In genomic region chr4:129218897-129219296, GRCh38 we compare ENCODE assay signal across 19 cellular contexts.
DNase-seq lines count a peak whose midpoint lies in the region; TF ChIP-seq lines count a peak whose summit lies in the region.
"Had no signal": no experiment of that assay in that cellular context is flagged by ENCODE, and none has a peak within 500 bp of the region (broad histone marks: within the 10 kb centered on the region; RNA-seq: fewer than 3 reads in every experiment).

No MANE protein-coding gene starts in this region.

- TF ChIP-seq CTCF in fibroblast of the aortic adventitia (IDR thresholded peaks at IDR 0.05; ENCODE audit: insufficient read depth, low read length) (no peak), smooth muscle cell (IDR thresholded peaks at IDR 0.05; ENCODE audit: borderline replicate concordance, insufficient read depth, poor library complexity, severe bottlenecking) (no peak), GM10248 (IDR thresholded peaks at IDR 0.05; ENCODE audit: control extremely low read depth, extremely low read depth, low read depth, missing control alignments) (no peak)

- 31% methylated on average over 1 of the region's 1 CpG for WGBS in smooth muscle cell (ENCODE audit: low lambda C conversion rate)

- no peaks in the 10 kb centered on the region for H3K9me3 ChIP-seq in Karpas-422 (ENCODE audit: low read length)
- no peaks in the 10 kb centered on the region for H3K9me3 ChIP-seq in smooth muscle cell (replicated peaks; ENCODE audit: low read depth)
- H3K9me3 ChIP-seq: gastroesophageal sphincter had no signal

- H3K27me3 ChIP-seq in Karpas-422 (ENCODE audit: low read length) (no peaks in the 10 kb centered on the region), smooth muscle cell (ENCODE audit: low read depth) (peaks cover 20% of the 10 kb centered on the region)
- H3K27me3 ChIP-seq: gastroesophageal sphincter had no signal

- peak overlapping the region; percentile 1 for H3K4me2 ChIP-seq in Karpas-422 (ENCODE audit: low read depth, low read length, poor library complexity, severe bottlenecking)
- H3K4me2 ChIP-seq in smooth muscle cell: peak overlapping the region; percentile 22

- H3K4me3 ChIP-seq in Karpas-422 (ENCODE audit: low read length) (no peak overlapping the region), fibroblast of the aortic adventitia (ENCODE audit: low read depth, low read length) (no peak overlapping the region), smooth muscle cell (no peak overlapping the region)
- H3K4me3 ChIP-seq: gastroesophageal sphincter had no signal

- H4K20me1 ChIP-seq in Karpas-422 (ENCODE audit: insufficient read depth, low read depth, low read length): no peaks in the 10 kb centered on the region
- H4K20me1 ChIP-seq in smooth muscle cell (ENCODE audit: low read depth): no peaks in the 10 kb centered on the region

- no peaks in the 10 kb centered on the region for H3K9me2 ChIP-seq in Karpas-422 (replicated peaks; ENCODE audit: insufficient read depth, low read length)

- POLR2A ChIA-PET in GM10248 (lab: Yijun Ruan, JAX): no interaction called here

- no peak overlapping the region for H3K27ac ChIP-seq in Karpas-422 (ENCODE audit: low read length)
- H3K27ac ChIP-seq in smooth muscle cell (ENCODE audit: low read depth): no peak overlapping the region
- H3K27ac ChIP-seq: gastroesophageal sphincter had no signal

- H3K36me3 ChIP-seq in Karpas-422 (ENCODE audit: insufficient read depth, low read length) (no peaks in the 10 kb centered on the region), smooth muscle cell (ENCODE audit: low read depth) (no peaks in the 10 kb centered on the region)
- H3K36me3 ChIP-seq: gastroesophageal sphincter had no signal

- H3K79me2 ChIP-seq in Karpas-422 (ENCODE audit: low read length): no peaks in the 10 kb centered on the region
- H3K79me2 ChIP-seq in smooth muscle cell (ENCODE audit: low read depth): no peaks in the 10 kb centered on the region

- H3F3A ChIP-seq in smooth muscle cell (ENCODE audit: low read depth): no peaks in the 10 kb centered on the region

- H3K4me1 ChIP-seq in Karpas-422 (ENCODE audit: low read length) (peaks cover 30% of the 10 kb centered on the region), smooth muscle cell (ENCODE audit: low read depth) (peaks cover 6% of the 10 kb centered on the region)
- H3K4me1 ChIP-seq: gastroesophageal sphincter had no signal

- H3K9ac ChIP-seq in Karpas-422 (ENCODE audit: low read length): no peak overlapping the region
- H3K9ac ChIP-seq in smooth muscle cell (ENCODE audit: low read depth): no peak overlapping the region

- CTCF ChIA-PET in GM10248 (lab: Yijun Ruan, JAX): no interaction called here

- H2AFZ ChIP-seq in Karpas-422 (ENCODE audit: low read length): no peak overlapping the region
- no peak overlapping the region for H2AFZ ChIP-seq in smooth muscle cell (ENCODE audit: low read depth)

- no peak for DNase-seq in Karpas-422
- peak; percentile 56 for DNase-seq in astrocyte of the hippocampus (ENCODE audit: low read depth, low spot score)
- peak; percentile 35 for DNase-seq in fibroblast of the aortic adventitia (ENCODE audit: low read depth)
- no peak for DNase-seq in smooth muscle cell (lab: John Stamatoyannopoulos, UW; ENCODE audit: unreplicated experiment)
- no peak for DNase-seq in GM10248 (ENCODE audit: extremely low spot score)
- DNase-seq in NCI-H2107 (lab: John Stamatoyannopoulos, UW): no peak
- no peak for DNase-seq in NCI-H1105 (lab: John Stamatoyannopoulos, UW)
- DNase-seq: activated CD4-positive, alpha-beta T cell treated with anti-CD3 and anti-CD28 coated beads, Interleukin-2, amount 50 U/mL, for 4 hours; activated CD8-positive, alpha-beta memory T cell treated with anti-CD3 and anti-CD28 coated beads, Interleukin-2, amount 50 U/mL, for 48 hours; activated naive CD8-positive, alpha-beta T cell treated with anti-CD3 and anti-CD28 coated beads, Interleukin-2, amount 10 ng/mL, durations not matched to agents 7 days and 5 days; CD4-positive, alpha-beta T cell; GF-D8; HFFc6; islet precursor cell; Kasumi-1; NCI-H446 treated with DMSO at 0.1 percent for 48 hours; stimulated activated naive B cell treated with anti-CD40 and anti-IgM and Interleukin-4, amounts not matched to agents 10 μg/mL and 1 μg/mL and 100 μg/mL, for 72 hours; T-helper 2 cell had no signal

Comparison
In these comparisons a context has a peak if more than half of its experiments do, and no peak if none do; other contexts are left out.
1. DNase-seq: peak in astrocyte of the hippocampus (single experiment) and fibroblast of the aortic adventitia (single experiment); none in Karpas-422 (single experiment), smooth muscle cell (single experiment), GM10248 (single experiment), NCI-H2107 (single experiment) and NCI-H1105 (single experiment).